1 cellular context compared by ENCODE assay signal in the genomic region with DNA sequence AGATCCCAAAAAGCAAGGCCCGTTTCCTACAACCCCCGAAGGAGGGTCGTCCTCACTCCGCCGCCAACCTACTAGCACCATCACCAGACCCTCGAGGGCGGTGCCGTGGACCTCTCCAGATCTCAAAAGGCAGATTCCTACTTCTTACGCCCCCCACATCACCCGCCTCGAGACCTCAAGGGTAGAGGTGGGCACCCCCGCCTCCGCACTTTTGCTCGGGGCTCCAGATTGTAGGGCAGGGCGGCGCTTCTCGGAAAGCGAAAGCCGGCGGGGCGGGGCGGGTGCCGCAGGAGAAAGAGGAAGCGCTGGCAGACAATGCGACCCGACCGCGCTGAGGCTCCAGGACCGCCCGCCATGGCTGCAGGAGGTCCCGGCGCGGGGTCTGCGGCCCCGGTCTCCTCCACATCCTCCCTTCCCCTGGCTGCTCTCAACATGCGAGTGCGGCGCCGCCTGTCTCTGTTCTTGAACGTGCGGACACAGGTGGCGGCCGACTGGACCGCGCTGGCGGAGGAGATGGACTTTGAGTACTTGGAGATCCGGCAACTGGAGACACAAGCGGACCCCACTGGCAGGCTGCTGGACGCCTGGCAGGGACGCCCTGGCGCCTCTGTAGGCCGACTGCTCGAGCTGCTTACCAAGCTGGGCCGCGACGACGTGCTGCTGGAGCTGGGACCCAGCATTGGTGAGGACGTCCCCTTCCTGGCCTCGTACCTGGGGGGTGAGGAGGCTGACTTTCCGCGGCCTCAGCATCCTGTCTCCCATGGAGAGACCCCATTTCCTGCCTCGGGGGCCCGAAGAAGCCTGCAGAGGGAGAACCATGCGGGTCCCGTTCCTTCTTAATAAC.
A peak's percentile ranks its signal among the peaks of the same experiment; 100 is the strongest.
TF ChIP-seq lines count a peak whose summit lies in the region.

Gene MYD88, plus strand, starts transcription at position 315 of the 844 bp plus-strand sequence. Its CDS starts 40 bp downstream, at position 355.

TF ChIP-seq in K562, 482 proteins besides CTCF, POLR2A, EP300 and RAD21 (continued from another document and continues in another):
- TF ChIP-seq, protein P1, sequence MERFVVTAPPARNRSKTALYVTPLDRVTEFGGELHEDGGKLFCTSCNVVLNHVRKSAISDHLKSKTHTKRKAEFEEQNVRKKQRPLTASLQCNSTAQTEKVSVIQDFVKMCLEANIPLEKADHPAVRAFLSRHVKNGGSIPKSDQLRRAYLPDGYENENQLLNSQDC (CRISPR knock-in tag; IDR thresholded peaks at IDR 0.05): 0 out of 2 replicates have a peak, but pooled peaks have one; percentile 2
- peak in 1 of 2 experiments; percentile 55; a peak in 1 of 4 replicates for TF ChIP-seq HDAC1 (IDR thresholded peaks at IDR 0.05)
- no peak for TF ChIP-seq ZNF507 (tag; conservative IDR thresholded peaks at IDR 0.05)
- peak; percentile 99 for TF ChIP-seq SPI1 (IDR thresholded peaks at IDR 0.05; ENCODE audit: borderline replicate concordance, low read depth, low read length)
- 0 out of 2 replicates have a peak, but pooled peaks have one; percentile 8 for TF ChIP-seq SMC3 (conservative IDR thresholded peaks at IDR 0.05; ENCODE audit: insufficient read depth, low read depth, low read length)
- TF ChIP-seq FOS (IDR thresholded peaks at IDR 0.05; ENCODE audit: extremely low read depth, insufficient read length): no peak
- TF ChIP-seq RBM14 (IDR thresholded peaks at IDR 0.05; ENCODE audit: borderline replicate concordance, insufficient read depth, low read depth, low read length): peak; percentile 94; the same call in 1 of the 2 replicates
- no peak for TF ChIP-seq CHD1 (IDR thresholded peaks at IDR 0.05; ENCODE audit: low read length)
- peak; percentile 61 for TF ChIP-seq ZNF431 (CRISPR knock-in tag; IDR thresholded peaks at IDR 0.05)
- peak; percentile 94 for TF ChIP-seq ATF6 (CRISPR knock-in tag; IDR thresholded peaks at IDR 0.05)
- 0 out of 2 replicates have a peak, but pooled peaks have one; percentile 7 for TF ChIP-seq ZNF76 (CRISPR knock-in tag; IDR thresholded peaks at IDR 0.05; ENCODE audit: borderline replicate concordance)
- peak; percentile 86; the same call in 1 of the 2 replicates for TF ChIP-seq CBFB (CRISPR knock-in tag; IDR thresholded peaks at IDR 0.05)
- TF ChIP-seq MTA1 (IDR thresholded peaks at IDR 0.05; ENCODE audit: borderline replicate concordance): no peak
- TF ChIP-seq SNRNP70 (optimal IDR thresholded peaks at IDR 0.05; ENCODE audit: low read depth, low read length): no peak
- TF ChIP-seq TAL1 (IDR thresholded peaks at IDR 0.05): no peak
- TF ChIP-seq RUNX1 (IDR thresholded peaks at IDR 0.05; ENCODE audit: low read depth): no peak
- no peak for TF ChIP-seq RFX7 (CRISPR knock-in tag; IDR thresholded peaks at IDR 0.05)
- peak; percentile 88 for TF ChIP-seq TAF7 (tag; IDR thresholded peaks at IDR 0.05)
- TF ChIP-seq ZNF639 (CRISPR knock-in tag; conservative IDR thresholded peaks at IDR 0.05 in 1 of 2, IDR thresholded peaks at IDR 0.05 in 1 of 2): 0 out of 4 replicates have a peak, but pooled peaks of 1 of the 2 experiments have one; percentile 28
- peak; percentile 85; the same call in 1 of the 2 replicates for TF ChIP-seq ZNF12 (CRISPR knock-in tag; IDR thresholded peaks at IDR 0.05)
- TF ChIP-seq ETV5 (CRISPR knock-in tag; IDR thresholded peaks at IDR 0.05; ENCODE audit: low read depth): peak; percentile 83; the same call in 1 of the 2 replicates
- TF ChIP-seq XRCC4 (IDR thresholded peaks at IDR 0.05; ENCODE audit: extremely low read depth, insufficient read depth, insufficient read length): no peak
- TF ChIP-seq CBX5 (IDR thresholded peaks at IDR 0.05; ENCODE audit: borderline replicate concordance, low read depth): no peak
- TF ChIP-seq BRD4 (IDR thresholded peaks at IDR 0.05): no peak
- peak; percentile 45 for TF ChIP-seq RBM22 (IDR thresholded peaks at IDR 0.05; ENCODE audit: low read depth, low read length, poor library complexity, severe bottlenecking)
- peak; percentile 60; the same call in 1 of the 2 replicates for TF ChIP-seq LCOR (CRISPR knock-in tag; IDR thresholded peaks at IDR 0.05)
- TF ChIP-seq RFX1 (IDR thresholded peaks at IDR 0.05): no peak
- TF ChIP-seq ZNF354B (CRISPR knock-in tag; IDR thresholded peaks at IDR 0.05): no peak
- TF ChIP-seq, protein P2, sequence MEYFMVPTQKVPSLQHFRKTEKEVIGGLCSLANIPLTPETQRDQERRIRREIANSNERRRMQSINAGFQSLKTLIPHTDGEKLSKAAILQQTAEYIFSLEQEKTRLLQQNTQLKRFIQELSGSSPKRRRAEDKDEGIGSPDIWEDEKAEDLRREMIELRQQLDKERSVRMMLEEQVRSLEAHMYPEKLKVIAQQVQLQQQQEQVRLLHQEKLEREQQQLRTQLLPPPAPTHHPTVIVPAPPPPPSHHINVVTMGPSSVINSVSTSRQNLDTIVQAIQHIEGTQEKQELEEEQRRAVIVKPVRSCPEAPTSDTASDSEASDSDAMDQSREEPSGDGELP (CRISPR knock-in tag; IDR thresholded peaks at IDR 0.05; ENCODE audit: borderline replicate concordance): peak; percentile 55; the same call in 1 of the 2 replicates
- no peak for TF ChIP-seq SP2 (IDR thresholded peaks at IDR 0.05; ENCODE audit: extremely low read depth, low read depth, low read length, poor library complexity, severe bottlenecking)
- TF ChIP-seq CXXC5 (CRISPR knock-in tag; IDR thresholded peaks at IDR 0.05): no peak; the same call in 1 of the 2 replicates
- TF ChIP-seq SMARCA5 (IDR thresholded peaks at IDR 0.05): no peak
- peak; percentile 62; the same call in 1 of the 2 replicates for TF ChIP-seq GATAD2A (IDR thresholded peaks at IDR 0.05)
- peak; percentile 97 for TF ChIP-seq PHF8 (IDR thresholded peaks at IDR 0.05; ENCODE audit: borderline replicate concordance, low read length)
- TF ChIP-seq, protein P3, sequence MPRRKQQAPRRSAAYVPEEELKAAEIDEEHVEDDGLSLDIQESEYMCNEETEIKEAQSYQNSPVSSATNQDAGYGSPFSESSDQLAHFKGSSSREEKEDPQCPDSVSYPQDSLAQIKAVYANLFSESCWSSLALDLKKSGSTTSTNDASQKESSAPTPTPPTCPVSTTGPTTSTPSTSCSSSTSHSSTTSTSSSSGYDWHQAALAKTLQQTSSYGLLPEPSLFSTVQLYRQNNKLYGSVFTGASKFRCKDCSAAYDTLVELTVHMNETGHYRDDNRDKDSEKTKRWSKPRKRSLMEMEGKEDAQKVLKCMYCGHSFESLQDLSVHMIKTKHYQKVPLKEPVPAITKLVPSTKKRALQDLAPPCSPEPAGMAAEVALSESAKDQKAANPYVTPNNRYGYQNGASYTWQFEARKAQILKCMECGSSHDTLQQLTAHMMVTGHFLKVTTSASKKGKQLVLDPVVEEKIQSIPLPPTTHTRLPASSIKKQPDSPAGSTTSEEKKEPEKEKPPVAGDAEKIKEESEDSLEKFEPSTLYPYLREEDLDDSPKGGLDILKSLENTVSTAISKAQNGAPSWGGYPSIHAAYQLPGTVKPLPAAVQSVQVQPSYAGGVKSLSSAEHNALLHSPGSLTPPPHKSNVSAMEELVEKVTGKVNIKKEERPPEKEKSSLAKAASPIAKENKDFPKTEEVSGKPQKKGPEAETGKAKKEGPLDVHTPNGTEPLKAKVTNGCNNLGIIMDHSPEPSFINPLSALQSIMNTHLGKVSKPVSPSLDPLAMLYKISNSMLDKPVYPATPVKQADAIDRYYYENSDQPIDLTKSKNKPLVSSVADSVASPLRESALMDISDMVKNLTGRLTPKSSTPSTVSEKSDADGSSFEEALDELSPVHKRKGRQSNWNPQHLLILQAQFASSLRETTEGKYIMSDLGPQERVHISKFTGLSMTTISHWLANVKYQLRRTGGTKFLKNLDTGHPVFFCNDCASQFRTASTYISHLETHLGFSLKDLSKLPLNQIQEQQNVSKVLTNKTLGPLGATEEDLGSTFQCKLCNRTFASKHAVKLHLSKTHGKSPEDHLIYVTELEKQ (CRISPR knock-in tag; IDR thresholded peaks at IDR 0.05): peak; percentile 17; the same call in 1 of the 2 replicates
- TF ChIP-seq, protein P4, sequence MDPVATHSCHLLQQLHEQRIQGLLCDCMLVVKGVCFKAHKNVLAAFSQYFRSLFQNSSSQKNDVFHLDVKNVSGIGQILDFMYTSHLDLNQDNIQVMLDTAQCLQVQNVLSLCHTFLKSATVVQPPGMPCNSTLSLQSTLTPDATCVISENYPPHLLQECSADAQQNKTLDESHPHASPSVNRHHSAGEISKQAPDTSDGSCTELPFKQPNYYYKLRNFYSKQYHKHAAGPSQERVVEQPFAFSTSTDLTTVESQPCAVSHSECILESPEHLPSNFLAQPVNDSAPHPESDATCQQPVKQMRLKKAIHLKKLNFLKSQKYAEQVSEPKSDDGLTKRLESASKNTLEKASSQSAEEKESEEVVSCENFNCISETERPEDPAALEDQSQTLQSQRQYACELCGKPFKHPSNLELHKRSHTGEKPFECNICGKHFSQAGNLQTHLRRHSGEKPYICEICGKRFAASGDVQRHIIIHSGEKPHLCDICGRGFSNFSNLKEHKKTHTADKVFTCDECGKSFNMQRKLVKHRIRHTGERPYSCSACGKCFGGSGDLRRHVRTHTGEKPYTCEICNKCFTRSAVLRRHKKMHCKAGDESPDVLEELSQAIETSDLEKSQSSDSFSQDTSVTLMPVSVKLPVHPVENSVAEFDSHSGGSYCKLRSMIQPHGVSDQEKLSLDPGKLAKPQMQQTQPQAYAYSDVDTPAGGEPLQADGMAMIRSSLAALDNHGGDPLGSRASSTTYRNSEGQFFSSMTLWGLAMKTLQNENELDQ (CRISPR knock-in tag; IDR thresholded peaks at IDR 0.05; ENCODE audit: borderline replicate concordance): no peak
- TF ChIP-seq BCOR (IDR thresholded peaks at IDR 0.05): peak; percentile 8; the same call in 1 of the 2 replicates
- TF ChIP-seq, protein P5, sequence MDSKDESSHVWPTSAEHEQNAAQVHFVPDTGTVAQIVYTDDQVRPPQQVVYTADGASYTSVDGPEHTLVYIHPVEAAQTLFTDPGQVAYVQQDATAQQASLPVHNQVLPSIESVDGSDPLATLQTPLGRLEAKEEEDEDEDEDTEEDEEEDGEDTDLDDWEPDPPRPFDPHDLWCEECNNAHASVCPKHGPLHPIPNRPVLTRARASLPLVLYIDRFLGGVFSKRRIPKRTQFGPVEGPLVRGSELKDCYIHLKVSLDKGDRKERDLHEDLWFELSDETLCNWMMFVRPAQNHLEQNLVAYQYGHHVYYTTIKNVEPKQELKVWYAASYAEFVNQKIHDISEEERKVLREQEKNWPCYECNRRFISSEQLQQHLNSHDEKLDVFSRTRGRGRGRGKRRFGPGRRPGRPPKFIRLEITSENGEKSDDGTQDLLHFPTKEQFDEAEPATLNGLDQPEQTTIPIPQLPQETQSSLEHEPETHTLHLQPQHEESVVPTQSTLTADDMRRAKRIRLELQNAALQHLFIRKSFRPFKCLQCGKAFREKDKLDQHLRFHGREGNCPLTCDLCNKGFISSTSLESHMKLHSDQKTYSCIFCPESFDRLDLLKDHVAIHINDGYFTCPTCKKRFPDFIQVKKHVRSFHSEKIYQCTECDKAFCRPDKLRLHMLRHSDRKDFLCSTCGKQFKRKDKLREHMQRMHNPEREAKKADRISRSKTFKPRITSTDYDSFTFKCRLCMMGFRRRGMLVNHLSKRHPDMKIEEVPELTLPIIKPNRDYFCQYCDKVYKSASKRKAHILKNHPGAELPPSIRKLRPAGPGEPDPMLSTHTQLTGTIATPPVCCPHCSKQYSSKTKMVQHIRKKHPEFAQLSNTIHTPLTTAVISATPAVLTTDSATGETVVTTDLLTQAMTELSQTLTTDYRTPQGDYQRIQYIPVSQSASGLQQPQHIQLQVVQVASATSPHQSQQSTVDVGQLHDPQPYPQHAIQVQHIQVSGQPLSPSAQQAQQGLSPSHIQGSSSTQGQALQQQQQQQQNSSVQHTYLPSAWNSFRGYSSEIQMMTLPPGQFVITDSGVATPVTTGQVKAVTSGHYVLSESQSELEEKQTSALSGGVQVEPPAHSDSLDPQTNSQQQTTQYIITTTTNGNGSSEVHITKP (IDR thresholded peaks at IDR 0.05; ENCODE audit: partially characterized antibody): no peak
- TF ChIP-seq TRIM25 (IDR thresholded peaks at IDR 0.05; ENCODE audit: borderline replicate concordance): no peak
- no peak for TF ChIP-seq STAT5B (CRISPR knock-in tag; IDR thresholded peaks at IDR 0.05)
